In the genomic region with DNA sequence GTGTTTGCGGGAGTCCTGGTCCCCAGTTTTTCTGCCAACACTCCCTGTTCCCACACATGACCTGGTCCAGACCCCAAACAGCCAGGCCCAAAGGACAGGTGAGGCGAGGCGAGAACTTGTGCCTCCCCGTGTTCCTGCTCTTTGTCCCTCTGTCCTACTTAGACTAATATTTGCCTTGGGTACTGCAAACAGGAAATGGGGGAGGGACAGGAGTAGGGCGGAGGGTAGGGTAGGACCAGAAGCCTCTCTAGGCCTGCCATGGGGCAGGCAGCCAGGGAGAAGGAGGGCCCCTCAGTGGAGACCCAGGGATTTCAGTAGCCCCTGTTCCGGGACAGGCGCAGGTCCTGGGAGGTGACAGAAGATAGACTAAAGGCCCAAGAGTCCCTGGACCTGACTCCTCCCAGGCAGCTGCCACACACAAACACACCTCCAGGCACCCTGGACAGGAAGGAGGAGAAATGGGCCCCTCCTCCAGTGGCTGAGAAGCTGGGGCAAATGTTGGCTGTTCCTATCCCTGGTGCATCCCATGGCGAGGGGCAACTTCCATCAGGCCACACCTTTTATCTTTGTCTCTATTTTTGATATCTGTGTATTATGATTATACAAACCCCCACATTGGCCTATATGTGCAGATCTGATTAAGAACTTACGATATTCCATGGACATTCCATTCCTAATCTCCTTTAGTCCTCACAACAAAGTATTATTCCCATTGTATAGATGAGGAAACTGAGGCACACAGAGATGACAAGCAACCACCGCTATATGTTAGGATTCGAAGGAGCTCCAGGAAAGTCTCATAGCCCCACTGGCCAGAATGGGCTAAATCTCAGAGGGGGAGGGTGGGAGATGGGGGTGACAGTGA, we compare ENCODE assay signal across 1 cellular context.
TF ChIP-seq lines count a peak whose summit lies in the region.

No MANE protein-coding gene starts in this region.

TF ChIP-seq in K562, 482 proteins besides CTCF, POLR2A, EP300 and RAD21:
- TF ChIP-seq BCOR (IDR thresholded peaks at IDR 0.05) (peak; percentile 77), ZNF589 (CRISPR knock-in tag; IDR thresholded peaks at IDR 0.05; ENCODE audit: low read depth) (no peak), ZNF695 (CRISPR knock-in tag; IDR thresholded peaks at IDR 0.05) (no peak), KDM1A (IDR thresholded peaks at IDR 0.05) (peak in 1 of 2 experiments; percentile 34; a peak in 2 of 4 replicates), FOXM1 (IDR thresholded peaks at IDR 0.05; ENCODE audit: low read depth) (no peak), FOXM1 (CRISPR knock-in tag; IDR thresholded peaks at IDR 0.05; ENCODE audit: low read depth) (no peak), ETV1 (tag; conservative IDR thresholded peaks at IDR 0.05; ENCODE audit: low read depth) (no peak), GABPA (tag; conservative IDR thresholded peaks at IDR 0.05; ENCODE audit: low read depth) (0 out of 2 replicates have a peak, but pooled peaks have one; percentile 15), ADNP (tag; IDR thresholded peaks at IDR 0.05) (peak; percentile 61; the same call in 1 of the 2 replicates), RBM25 (IDR thresholded peaks at IDR 0.05; ENCODE audit: low read depth, low read length, severe bottlenecking) (peak; percentile 82)
